10 cellular contexts compared by ENCODE assay signal in the genomic region with DNA sequence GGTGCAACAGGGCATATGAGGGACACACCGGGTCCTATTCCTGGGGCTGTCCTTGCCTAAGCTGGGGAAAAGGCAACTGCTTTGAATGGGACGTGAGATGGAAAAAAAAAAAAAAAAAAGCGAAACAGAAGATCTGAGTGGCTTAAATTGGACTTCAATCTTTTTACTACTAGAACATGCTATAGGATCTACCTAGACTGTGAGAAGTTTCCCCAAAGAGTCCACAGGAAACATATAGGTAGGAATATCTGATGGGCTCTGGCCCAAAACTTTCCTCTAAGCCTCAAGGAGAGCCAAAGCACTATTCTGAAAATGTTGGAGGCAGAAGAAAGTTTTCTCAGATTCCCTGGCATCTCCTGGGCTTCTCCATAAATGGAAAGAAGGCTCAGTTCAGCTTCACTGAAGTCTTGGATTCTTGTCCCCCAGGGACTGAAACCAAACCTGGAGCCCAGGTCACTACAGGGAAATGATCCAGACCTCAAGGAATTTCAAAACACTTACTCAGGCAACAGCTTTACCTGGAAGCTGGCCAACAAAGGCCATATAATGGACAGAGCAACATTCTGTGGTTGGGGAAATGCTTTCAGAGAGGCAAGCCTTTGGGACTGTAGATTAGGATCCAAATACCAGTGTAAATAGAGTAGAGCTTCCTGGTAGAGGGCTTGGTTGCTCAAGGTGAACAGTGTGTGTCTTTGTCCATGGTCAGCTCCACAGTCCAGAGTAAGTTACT. TPM values are rescaled to one million over a fixed set of nuclear protein-coding genes. Genes with fewer than 3 reads are reported as not detected.
A peak's percentile ranks its signal among the peaks of the same experiment; 100 is the strongest.
DNase-seq lines count a peak whose midpoint lies in the region; ATAC-seq, FAIRE-seq and TF ChIP-seq lines count a peak whose summit lies in the region.
"Had no signal": no experiment of that assay in that cellular context is flagged by ENCODE, and none has a peak within 500 bp of the region (broad histone marks: within the 10 kb centered on the region; RNA-seq: fewer than 3 reads in every experiment).

No MANE protein-coding gene starts in this region.

- no peak overlapping the region for H3K4me2 ChIP-seq in trophoblast cell (ENCODE audit: low read length)

- DNase-seq in DMS79 (lab: John Stamatoyannopoulos, UW) (peak; percentile 62), NCI-H2196 treated with DMSO at 0.1 percent for 48 hours (lab: John Stamatoyannopoulos, UW; ENCODE audit: unreplicated experiment) (peak; percentile 78), epidermal melanocyte (ENCODE audit: insufficient read length, low spot score) (peak; percentile 22), trophoblast cell (peak; percentile 78 to 91), GM12891 (ENCODE audit: insufficient read length, low spot score) (no peak), omental fat pad (ENCODE audit: low spot score) (no peak)
- no peak for DNase-seq in activated CD8-positive, alpha-beta memory T cell treated with anti-CD3 and anti-CD28 coated beads, Interleukin-2, amount 10 ng/mL, durations not matched to agents 7 days and 5 days
- DNase-seq: activated CD8-positive, alpha-beta T cell treated with anti-CD3 and anti-CD28 coated beads, Interleukin-2, amount 10 ng/mL, durations not matched to agents 7 days and 5 days; occipital lobe had no signal

- H3K9me3 ChIP-seq in trophoblast cell (ENCODE audit: insufficient read depth, low read depth, low read length): peaks cover 9% of the 10 kb centered on the region

- no peak overlapping the region for H3K4ac ChIP-seq in trophoblast cell (ENCODE audit: low read depth, low read length)

- no peaks in the 10 kb centered on the region for H3K27me3 ChIP-seq in trophoblast cell (ENCODE audit: insufficient read depth, low read length)

- no peak overlapping the region for H3K4me3 Mint-ChIP-seq in activated CD8-positive, alpha-beta memory T cell treated with anti-CD3 and anti-CD28 coated beads, Interleukin-2, amount 10 ng/mL, durations not matched to agents 7 days and 5 days
- H3K4me3 Mint-ChIP-seq: activated CD8-positive, alpha-beta T cell treated with anti-CD3 and anti-CD28 coated beads, Interleukin-2, amount 10 ng/mL, durations not matched to agents 7 days and 5 days had no signal

- peak overlapping the region; percentile 49 for H3K14ac ChIP-seq in trophoblast cell (ENCODE audit: low read length)

- peaks cover 2% of the 10 kb centered on the region for H3K27me3 Mint-ChIP-seq in activated CD8-positive, alpha-beta memory T cell treated with anti-CD3 and anti-CD28 coated beads, Interleukin-2, amount 10 ng/mL, durations not matched to agents 7 days and 5 days

- peaks cover 2 to 13% of the 10 kb centered on the region in 2 experiments for H3K4me1 ChIP-seq in trophoblast cell (ENCODE audit: control insufficient read depth in 1 of 2, insufficient read depth in 2 of 2, low read length in 2 of 2)

- CTCF ChIA-PET in activated CD8-positive, alpha-beta memory T cell treated with anti-CD3 and anti-CD28 coated beads, Interleukin-2, amount 10 ng/mL, durations not matched to agents 7 days and 5 days (lab: Charles Lee): interaction anchor here (0.7 to 1.0 kb wide), 2 partner anchors 9 to 31 kb away, joined by 3 to 4 read pairs; no protein-coding TSS in a partner anchor

- no peak overlapping the region for H4K12ac ChIP-seq in trophoblast cell (ENCODE audit: low read depth, low read length)

- no peaks in the 10 kb centered on the region for H3K36me3 Mint-ChIP-seq in activated CD8-positive, alpha-beta memory T cell treated with anti-CD3 and anti-CD28 coated beads, Interleukin-2, amount 10 ng/mL, durations not matched to agents 7 days and 5 days

- peak overlapping the region; percentile 79 for H4K91ac ChIP-seq in trophoblast cell (ENCODE audit: low read depth, low read length)

- H3K79me1 ChIP-seq in trophoblast cell (ENCODE audit: low read length): peaks cover 13% of the 10 kb centered on the region

- ATAC-seq in activated CD8-positive, alpha-beta memory T cell treated with anti-CD3 and anti-CD28 coated beads, Interleukin-2, amount 10 ng/mL, durations not matched to agents 7 days and 5 days: no peak
- no peak for ATAC-seq in HG03457 (IDR thresholded peaks at IDR 0.05; ENCODE audit: unreplicated experiment)
- ATAC-seq in omental fat pad (ENCODE audit: low FRiP score): no peak
- ATAC-seq: activated CD8-positive, alpha-beta T cell treated with anti-CD3 and anti-CD28 coated beads, Interleukin-2, amount 10 ng/mL, durations not matched to agents 7 days and 5 days had no signal

- peak overlapping the region; percentile 92 for H2BK120ac ChIP-seq in trophoblast cell (ENCODE audit: insufficient read depth, low read length, poor library complexity)

- H3K27ac Mint-ChIP-seq in activated CD8-positive, alpha-beta memory T cell treated with anti-CD3 and anti-CD28 coated beads, Interleukin-2, amount 10 ng/mL, durations not matched to agents 7 days and 5 days: no peak overlapping the region
- H3K27ac Mint-ChIP-seq: activated CD8-positive, alpha-beta T cell treated with anti-CD3 and anti-CD28 coated beads, Interleukin-2, amount 10 ng/mL, durations not matched to agents 7 days and 5 days had no signal

- TF ChIP-seq CTCF in omental fat pad (IDR thresholded peaks at IDR 0.05): no peak

- no peaks in the 10 kb centered on the region for H3K4me1 Mint-ChIP-seq in activated CD8-positive, alpha-beta memory T cell treated with anti-CD3 and anti-CD28 coated beads, Interleukin-2, amount 10 ng/mL, durations not matched to agents 7 days and 5 days

- H3K9me3 Mint-ChIP-seq in activated CD8-positive, alpha-beta memory T cell treated with anti-CD3 and anti-CD28 coated beads, Interleukin-2, amount 10 ng/mL, durations not matched to agents 7 days and 5 days (ENCODE audit: low read depth): peaks cover 2% of the 10 kb centered on the region

- H3K18ac ChIP-seq in trophoblast cell (ENCODE audit: low read length): peak overlapping the region; percentile 33

- peak overlapping the region; percentile 83 for H3K27ac ChIP-seq in trophoblast cell (ENCODE audit: low read depth, low read length)

- H3K4me3 ChIP-seq in trophoblast cell (ENCODE audit: low read depth, low read length): no peak overlapping the region

- peak overlapping the region; percentile 35 for H2AK5ac ChIP-seq in trophoblast cell (ENCODE audit: low read length)

- H2BK12ac ChIP-seq in trophoblast cell (ENCODE audit: low read length): peak overlapping the region; percentile 96

- no peak for FAIRE-seq in GM12891 (lab: Jason Lieb, UNC)

- no peaks in the 10 kb centered on the region for H3K36me3 ChIP-seq in trophoblast cell (ENCODE audit: control insufficient read depth in 1 of 2, insufficient read depth in 2 of 2, low read length in 2 of 2)

- no CpG with 5 or more reads among the region's 3 CpGs for WGBS in trophoblast cell (ENCODE audit: extremely low coverage, insufficient coverage, insufficient read length)

- peak overlapping the region; percentile 69 for H4K8ac ChIP-seq in trophoblast cell (ENCODE audit: low read depth, low read length)

- H3K79me2 ChIP-seq in trophoblast cell (ENCODE audit: control insufficient read depth, insufficient read depth, low read length, poor library complexity): no peaks in the 10 kb centered on the region

- no peak overlapping the region for H3K9ac ChIP-seq in trophoblast cell (ENCODE audit: low read length)

- H2AFZ ChIP-seq in trophoblast cell (ENCODE audit: insufficient read depth, low read length, poor library complexity): no peak overlapping the region

- TF ChIP-seq POLR2A in GM12891 (IDR thresholded peaks at IDR 0.05; ENCODE audit: low read depth, low read length): no peak

- H3K23ac ChIP-seq in trophoblast cell (ENCODE audit: low read length): no peak overlapping the region

- peak overlapping the region; percentile 78 for H2BK5ac ChIP-seq in trophoblast cell (ENCODE audit: low read depth, low read length, poor library complexity)

TF ChIP-seq in GM12891, 5 proteins besides CTCF, POLR2A, EP300 and RAD21:
- TF ChIP-seq POU2F2 (IDR thresholded peaks at IDR 0.05; ENCODE audit: low read depth, low read length) (no peak), PAX5 (IDR thresholded peaks at IDR 0.05; ENCODE audit: insufficient read depth, low read length, severe bottlenecking) (no peak), SPI1 (IDR thresholded peaks at IDR 0.05; ENCODE audit: low read depth, low read length) (no peak), POLR2AphosphoS5 (IDR thresholded peaks at IDR 0.05; ENCODE audit: low read depth, low read length) (no peak), TAF1 (IDR thresholded peaks at IDR 0.05; ENCODE audit: low read depth, low read length) (no peak)

RNA-seq across cellular contexts. Expression of a gene that starts 56.9 kb away (rescaled TPM):
- 20.9 and 24.0 TPM in 2 replicates for polyA plus RNA-seq in trophoblast cell (2013)
- not detected for polyA plus RNA-seq in GM12891 (2012; ENCODE audit: low read depth, missing spikeins)
- not detected for total RNA-seq in activated CD8-positive, alpha-beta memory T cell treated with anti-CD3 and anti-CD28 coated beads, Interleukin-2, amount 10 ng/mL, durations not matched to agents 7 days and 5 days
- total RNA-seq in omental fat pad: under 1 TPM in 1 of 4 donors, not detected in 3; 0.09 TPM
- total RNA-seq: activated CD8-positive, alpha-beta T cell treated with anti-CD3 and anti-CD28 coated beads, Interleukin-2, amount 10 ng/mL, durations not matched to agents 7 days and 5 days had no signal

Comparison
In these comparisons a context has a peak if more than half of its experiments do, and no peak if none do; other contexts are left out.
1. DNase-seq: peak in DMS79 (single experiment), NCI-H2196 treated with DMSO at 0.1 percent for 48 hours (single experiment), epidermal melanocyte (single experiment) and trophoblast cell (2 of 2); none in GM12891 (single experiment), activated CD8-positive, alpha-beta memory T cell treated with anti-CD3 and anti-CD28 coated beads, Interleukin-2, amount 10 ng/mL, durations not matched to agents 7 days and 5 days (single experiment) and omental fat pad (single experiment).